ENCODE assay signal across 22 cellular contexts in the genomic region with DNA sequence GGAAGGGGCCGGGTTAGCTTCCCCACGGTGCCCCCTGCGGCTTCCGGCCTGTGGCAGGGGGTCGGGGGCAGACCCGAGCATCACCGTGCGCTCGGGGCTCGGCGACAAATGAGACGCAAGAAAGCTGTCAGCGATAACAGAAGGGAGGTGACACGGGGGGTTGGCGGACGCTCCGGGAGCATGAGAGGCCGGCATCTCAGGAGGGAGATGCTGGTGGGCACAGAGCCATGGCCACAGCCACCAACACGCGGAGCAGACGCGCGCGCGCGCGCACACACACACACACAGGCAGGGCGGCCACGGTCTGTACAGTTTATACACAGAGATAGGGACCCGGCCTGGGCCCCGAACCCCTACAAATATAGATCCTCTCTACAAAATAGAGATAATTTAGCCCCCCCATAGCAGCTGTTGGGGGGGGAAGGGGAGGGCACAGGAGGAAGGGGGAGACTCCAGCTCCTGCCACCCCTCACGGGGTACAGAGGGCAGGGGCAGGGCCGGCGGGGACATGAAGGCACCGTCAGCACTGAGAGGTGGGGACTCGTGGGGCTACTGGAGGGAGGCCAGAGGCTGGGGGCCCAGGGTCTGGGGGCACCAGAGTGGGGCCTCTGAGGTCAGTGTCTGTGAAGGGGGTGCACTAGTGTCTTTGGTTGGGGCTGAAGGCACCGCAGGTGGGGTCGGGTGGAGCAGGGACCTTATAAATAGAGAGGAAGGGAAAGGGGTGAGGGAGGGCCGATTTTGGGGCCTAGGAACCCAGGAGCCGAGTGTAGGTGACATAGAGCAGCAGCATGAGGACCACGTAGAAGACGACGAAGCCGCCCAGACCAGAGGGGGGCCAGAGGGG. TPM values are rescaled to one million over a fixed set of nuclear protein-coding genes. Genes with fewer than 3 reads are reported as not detected.
DNase-seq lines count a peak whose midpoint lies in the region; ATAC-seq and TF ChIP-seq lines count a peak whose summit lies in the region.
"Had no signal": no experiment of that assay in that cellular context is flagged by ENCODE, and none has a peak within 500 bp of the region (broad histone marks: within the 10 kb centered on the region; RNA-seq: fewer than 3 reads in every experiment).

No MANE protein-coding gene starts in this region.

- H3K4me2 ChIP-seq in SK-N-SH (no peak overlapping the region), mesenchymal stem cell (ENCODE audit: low read length, poor library complexity, severe bottlenecking) (no peak overlapping the region)

- H3K9me3 ChIP-seq in SK-N-SH (no peaks in the 10 kb centered on the region), mesenchymal stem cell (ENCODE audit: control insufficient read depth, low read length) (no peaks in the 10 kb centered on the region), left lung (no peaks in the 10 kb centered on the region)

- H3K79me1 ChIP-seq in mesenchymal stem cell (replicated peaks; ENCODE audit: low read length, poor library complexity, severe bottlenecking) = peaks cover 27% of the 10 kb centered on the region

- H3K36me3 ChIP-seq in SK-N-SH (replicated peaks in 1 of 2; ENCODE audit: control insufficient read depth in 1 of 2, insufficient read depth in 2 of 2, low read length in 1 of 2) (peaks cover 18 to 42% of the 10 kb centered on the region in 2 experiments), H7 (replicated peaks; ENCODE audit: control insufficient read depth, insufficient read depth, low read length) (peaks cover 7% of the 10 kb centered on the region), mesenchymal stem cell (ENCODE audit: control insufficient read depth in 1 of 2, insufficient read depth in 2 of 2, low read depth in 1 of 2, low read length in 2 of 2) (peaks cover 39 to 72% of the 10 kb centered on the region in 2 experiments), left lung (peaks cover 0 to 79% of the 10 kb centered on the region in 2 donors)

- H2BK5ac ChIP-seq in mesenchymal stem cell (ENCODE audit: low read depth, low read length, poor library complexity, severe bottlenecking) = no peak overlapping the region

- no peak overlapping the region for H2BK12ac ChIP-seq in mesenchymal stem cell (ENCODE audit: low read length in 2 of 2)

- POLR2A ChIA-PET in SK-N-SH (lab: Yijun Ruan, JAX) = no interaction called here

- H3K36me3 Mint-ChIP-seq in central memory CD8-positive, alpha-beta T cell (ENCODE audit: insufficient read depth) = peaks cover 34% of the 10 kb centered on the region

- no peaks in the 10 kb centered on the region for H3K9me2 ChIP-seq in SK-N-SH

- peak overlapping the region; percentile 2 for H4K91ac ChIP-seq in mesenchymal stem cell (ENCODE audit: low read length)

- no peak for TF ChIP-seq EP300 in SK-N-SH (IDR thresholded peaks at IDR 0.05; ENCODE audit: borderline replicate concordance in 1 of 2, low read depth in 1 of 2, low read length in 1 of 2)

- TF ChIP-seq CTCF in SK-N-SH (IDR thresholded peaks at IDR 0.05) (no peak), left lung (IDR thresholded peaks at IDR 0.05) (no peak)

- H3K27ac ChIP-seq in SK-N-SH (ENCODE audit: low read depth in 2 of 2, low read length in 1 of 2) (no peak overlapping the region), mesenchymal stem cell (ENCODE audit: low read length, poor library complexity, severe bottlenecking) (no peak overlapping the region), left lung (no peak overlapping the region)

- H3K4me1 Mint-ChIP-seq in central memory CD8-positive, alpha-beta T cell = peaks cover 6% of the 10 kb centered on the region

- no peak overlapping the region for H4K8ac ChIP-seq in mesenchymal stem cell (ENCODE audit: low read length)

- no peak overlapping the region for H3K9ac ChIP-seq in SK-N-SH
- H3K9ac ChIP-seq in mesenchymal stem cell (ENCODE audit: low read length) = no peak overlapping the region

- ATAC-seq in SK-N-SH treated with all-trans-retinoic acid at 6 μM for 48 hours (no peak), left lung (no peak), GM19397 (IDR thresholded peaks at IDR 0.05; ENCODE audit: unreplicated experiment) (no peak)
- no peak for ATAC-seq in central memory CD8-positive, alpha-beta T cell (replicated peaks; ENCODE audit: extremely low read depth, poor library complexity, severe bottlenecking)

- no peak overlapping the region for H3K4ac ChIP-seq in mesenchymal stem cell (ENCODE audit: low read depth in 1 of 2, low read length in 2 of 2)

- no peaks in the 10 kb centered on the region for H4K20me1 ChIP-seq in SK-N-SH (ENCODE audit: insufficient read depth)

- peak overlapping the region; percentile 15 for H2BK15ac ChIP-seq in mesenchymal stem cell (ENCODE audit: low read depth, poor library complexity, severe bottlenecking)

- CTCF ChIA-PET in SK-N-SH (lab: Yijun Ruan, JAX) = interaction anchor here (1.0 to 1.5 kb wide), 3 partner anchors 10 to 92 kb away, joined by 5 read pairs; partner anchors contain the start of gene NYAP1

- H3K27me3 ChIP-seq in SK-N-SH (ENCODE audit: insufficient read depth) (no peaks in the 10 kb centered on the region), H7 (ENCODE audit: control insufficient read depth, insufficient read depth, low read length) (peaks cover 3% of the 10 kb centered on the region; the same call in 1 of the 2 replicates), mesenchymal stem cell (ENCODE audit: control insufficient read depth in 1 of 2, insufficient read depth in 1 of 2, low read length in 2 of 2) (peaks cover 7 to 17% of the 10 kb centered on the region in 2 experiments), left lung (peaks cover 0 to 13% of the 10 kb centered on the region in 2 donors)

- H3K4me1 ChIP-seq in SK-N-SH (ENCODE audit: control insufficient read depth in 1 of 2, insufficient read depth in 2 of 2, low read depth in 1 of 2, low read length in 1 of 2) (peaks cover 0 to 16% of the 10 kb centered on the region in 2 experiments; a peak in 1 of 4 replicates), mesenchymal stem cell (ENCODE audit: control insufficient read depth, insufficient read depth, low read depth, low read length) (peaks cover 34% of the 10 kb centered on the region), left lung (peaks cover 12 to 27% of the 10 kb centered on the region in 2 donors)

- H2AFZ ChIP-seq in SK-N-SH (ENCODE audit: low read depth) (no peak overlapping the region), mesenchymal stem cell (ENCODE audit: low read depth, low read length) (no peak overlapping the region)

- peak overlapping the region; percentile 32 for H3K27ac Mint-ChIP-seq in central memory CD8-positive, alpha-beta T cell (ENCODE audit: low read depth)
- H3K27ac Mint-ChIP-seq: B cell had no signal

- no peaks in the 10 kb centered on the region for H3K9me3 Mint-ChIP-seq in central memory CD8-positive, alpha-beta T cell

- no peak overlapping the region for H3K23ac ChIP-seq in mesenchymal stem cell (ENCODE audit: low read length in 2 of 2)

- TF ChIP-seq RAD21 in SK-N-SH (IDR thresholded peaks at IDR 0.05; ENCODE audit: low read length) = no peak

- H3K27me3 Mint-ChIP-seq in central memory CD8-positive, alpha-beta T cell = no peaks in the 10 kb centered on the region
- H3K27me3 Mint-ChIP-seq: B cell had no signal

- no peak overlapping the region for H3K14ac ChIP-seq in mesenchymal stem cell (ENCODE audit: low read length in 2 of 2)

- no peaks in the 10 kb centered on the region for H3K79me2 ChIP-seq in SK-N-SH (ENCODE audit: insufficient read depth)

- WGBS in SK-N-SH (ENCODE audit: low lambda C conversion rate) = 88% methylated on average over 43 of the region's 44 CpGs
- WGBS in mesenchymal stem cell = 96% methylated on average over 33 of the region's 44 CpGs

- no peaks in the 10 kb centered on the region for H3F3A ChIP-seq in SK-N-SH (replicated peaks; ENCODE audit: insufficient read depth)

- H2BK120ac ChIP-seq in mesenchymal stem cell (ENCODE audit: low read depth, low read length) = no peak overlapping the region

- DNase-seq in SK-N-SH (peak; percentile 45), H7 (peak; percentile 35), mesenchymal stem cell (no peak), left lung (no peak), GDM1 (lab: John Stamatoyannopoulos, UW) (no peak)
- no peak for DNase-seq in central memory CD8-positive, alpha-beta T cell (ENCODE audit: low spot score in 2 of 2)
- DNase-seq: 8988T, COR-L47, HCEC 1CT, KG1, MV-4-11, NCI-H1417, NCI-H187, NCI-H2107, NCI-H2227 treated with DMSO at 0.1 percent for 48 hours, NCI-H510A treated with DMSO at 0.1 percent for 48 hours, NCI-H774, RPMI8226 had no signal

- H3K4me3 ChIP-seq in SK-N-SH (ENCODE audit: low read depth in 2 of 2, low read length in 1 of 2) = no peak overlapping the region
- H3K4me3 ChIP-seq in H7 (ENCODE audit: insufficient read depth, low read depth, low read length) = no peak overlapping the region
- H3K4me3 ChIP-seq in mesenchymal stem cell (ENCODE audit: insufficient read depth in 1 of 2, low read depth in 1 of 2, low read length in 2 of 2) = no peak overlapping the region
- no peak overlapping the region for H3K4me3 ChIP-seq in left lung

- no peak overlapping the region for H3K18ac ChIP-seq in mesenchymal stem cell (ENCODE audit: low read depth in 1 of 2, low read length in 2 of 2)

- no peak overlapping the region for H2AK5ac ChIP-seq in mesenchymal stem cell (ENCODE audit: low read length, severe bottlenecking)

- H3K4me3 Mint-ChIP-seq in central memory CD8-positive, alpha-beta T cell = no peak overlapping the region
- H3K4me3 Mint-ChIP-seq: B cell had no signal

- intact Hi-C loops in left lung (cut with DNase I) = no loop called here

RNA-seq across cellular contexts. Expression of gene SAP25, which starts 0.9 kb away (rescaled TPM):
- 1.0 and 1.2 TPM in 2 replicates for polyA plus RNA-seq in SK-N-SH (2012; rRNA removed)
- polyA plus RNA-seq in SK-N-SH (2012; cell fraction: cytosol; rRNA removed) = 0.18 TPM in 1 of 2 replicates, not detected in the other
- 8.7 and 22.8 TPM in 2 replicates for polyA plus RNA-seq in SK-N-SH (2012; cell fraction: nucleus; rRNA removed)
- total RNA-seq in H7 (2014; rRNA removed; shearing (Covaris generic)) = 1.3 and 2.4 TPM in 2 replicates
- polyA plus RNA-seq in mesenchymal stem cell (2013, experiment 1 of 2) = 1.9 TPM
- 1.4 TPM for polyA plus RNA-seq in mesenchymal stem cell (2013, experiment 2 of 2)
- 1 to 10 TPM; 6.3 to 8.3 TPM for total RNA-seq in left lung
- polyA plus RNA-seq: AG04450 had no signal

RNA-seq across cellular contexts. Expression of gene LRCH4, which starts 11.3 kb away (rescaled TPM):
- 24.2 and 29.8 TPM in 2 replicates for polyA plus RNA-seq in SK-N-SH (2012; rRNA removed)
- polyA plus RNA-seq in SK-N-SH (2012; cell fraction: cytosol; rRNA removed) = 6.4 and 8.9 TPM in 2 replicates
- 189 and 213 TPM in 2 replicates for polyA plus RNA-seq in SK-N-SH (2012; cell fraction: nucleus; rRNA removed)
- total RNA-seq in H7 (2014; rRNA removed; shearing (Covaris generic)) = 24.2 and 25.1 TPM in 2 replicates
- 72.6 TPM for polyA plus RNA-seq in mesenchymal stem cell (2013, experiment 1 of 2)
- polyA plus RNA-seq in mesenchymal stem cell (2013, experiment 2 of 2) = 68.0 TPM
- total RNA-seq in left lung = 10 to 100 TPM; 66.5 to 86.5 TPM

RNA-seq across cellular contexts. Expression of gene FBXO24, which starts 11.5 kb away (rescaled TPM):
- 0.71 and 0.94 TPM in 2 replicates for polyA plus RNA-seq in SK-N-SH (2012; rRNA removed)
- polyA plus RNA-seq in SK-N-SH (2012; cell fraction: cytosol; rRNA removed) = 0.52 and 0.54 TPM in 2 replicates
- polyA plus RNA-seq in SK-N-SH (2012; cell fraction: nucleus; rRNA removed) = 3.3 and 3.7 TPM in 2 replicates
- total RNA-seq in H7 (2014; rRNA removed; shearing (Covaris generic)) = 0.94 and 1.7 TPM in 2 replicates
- 0.37 TPM for polyA plus RNA-seq in mesenchymal stem cell (2013, experiment 1 of 2)
- polyA plus RNA-seq in mesenchymal stem cell (2013, experiment 2 of 2) = 0.33 TPM
- under 1 TPM; 0.37 to 0.44 TPM for total RNA-seq in left lung

RNA-seq across cellular contexts. Expression of gene PCOLCE, which starts 27.6 kb away (rescaled TPM):
- polyA plus RNA-seq in SK-N-SH (2012; rRNA removed) = 190 and 448 TPM in 2 replicates
- 153 and 201 TPM in 2 replicates for polyA plus RNA-seq in SK-N-SH (2012; cell fraction: cytosol; rRNA removed)
- polyA plus RNA-seq in SK-N-SH (2012; cell fraction: nucleus; rRNA removed) = 1,146 and 1,459 TPM in 2 replicates
- 22.5 and 24.1 TPM in 2 replicates for total RNA-seq in H7 (2014; rRNA removed; shearing (Covaris generic))
- 255 TPM for polyA plus RNA-seq in mesenchymal stem cell (2013, experiment 1 of 2)
- 254 TPM for polyA plus RNA-seq in mesenchymal stem cell (2013, experiment 2 of 2)
- 100 to 1,000 TPM; 158 to 204 TPM for total RNA-seq in left lung

RNA-seq across cellular contexts. Expression of gene AGFG2, which starts 35.6 kb away (rescaled TPM):
- 16.1 and 23.1 TPM in 2 replicates for polyA plus RNA-seq in SK-N-SH (2012; rRNA removed)
- 9.1 and 10.0 TPM in 2 replicates for polyA plus RNA-seq in SK-N-SH (2012; cell fraction: cytosol; rRNA removed)
- 29.2 and 35.1 TPM in 2 replicates for polyA plus RNA-seq in SK-N-SH (2012; cell fraction: nucleus; rRNA removed)
- total RNA-seq in H7 (2014; rRNA removed; shearing (Covaris generic)) = 4.9 and 5.6 TPM in 2 replicates
- polyA plus RNA-seq in mesenchymal stem cell (2013, experiment 1 of 2) = 5.6 TPM
- 5.7 TPM for polyA plus RNA-seq in mesenchymal stem cell (2013, experiment 2 of 2)
- total RNA-seq in left lung = 10 to 100 TPM; 28.6 to 34.9 TPM

Comparison
In these comparisons a context has a peak if more than half of its experiments do, and no peak if none do; other contexts are left out.
1. DNase-seq: peak in SK-N-SH (single experiment) and H7 (single experiment); none in central memory CD8-positive, alpha-beta T cell (0 of 2), mesenchymal stem cell (single experiment), left lung (0 of 2) and GDM1 (single experiment).